Comparison of ENCODE assay signal across 8 cellular contexts in the genomic region with DNA sequence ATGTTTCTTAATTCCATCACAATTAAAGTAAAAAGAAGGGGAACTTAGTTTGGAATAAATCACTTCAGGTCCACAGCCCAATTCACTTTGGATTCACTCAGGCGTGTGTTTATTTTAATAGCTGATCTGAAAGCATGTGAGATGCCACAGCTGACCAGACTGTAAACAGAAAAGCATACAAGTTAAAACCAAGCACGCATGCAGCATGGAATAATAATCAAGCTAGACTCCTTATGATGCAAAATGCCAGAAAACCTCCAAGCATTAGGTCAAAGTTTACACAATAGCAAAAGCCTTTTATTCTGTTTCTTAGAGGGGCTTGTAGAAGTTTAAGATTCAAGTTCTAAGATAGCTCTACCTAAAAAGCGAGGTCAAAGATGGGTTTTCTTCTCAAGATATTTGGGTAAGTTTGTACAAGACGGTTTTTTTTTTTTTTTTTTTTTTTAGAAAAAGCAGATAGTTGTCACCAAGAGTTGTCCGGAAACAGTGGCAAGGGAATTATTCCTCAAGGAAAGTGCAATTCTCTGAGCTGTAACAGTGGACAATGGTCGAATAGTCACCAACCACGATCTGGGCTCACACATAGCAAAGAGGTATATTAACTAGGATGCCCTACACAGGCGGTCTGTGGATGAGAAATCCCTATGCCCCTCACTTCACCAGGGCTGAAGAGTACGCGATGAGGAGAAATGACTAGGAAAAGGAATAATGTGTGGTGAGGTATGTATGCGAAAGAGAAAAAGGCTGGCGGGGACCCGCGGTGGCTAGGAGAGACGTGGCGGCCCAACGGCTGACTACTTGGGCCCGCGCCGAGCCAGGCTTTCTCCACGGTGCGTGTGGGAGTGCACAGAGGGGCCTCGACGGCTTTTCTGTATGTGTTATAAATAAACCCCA. TPM values are rescaled to one million over a fixed set of nuclear protein-coding genes. Genes with fewer than 3 reads are reported as not detected.
DNase-seq lines count a peak whose midpoint lies in the region; ATAC-seq and TF ChIP-seq lines count a peak whose summit lies in the region.

No MANE protein-coding gene starts in this region.

- TF ChIP-seq POLR2A in sigmoid colon (IDR thresholded peaks at IDR 0.05), result no peak

- H3K27me3 ChIP-seq in H7 (ENCODE audit: control insufficient read depth, insufficient read depth, low read length), result no peaks in the 10 kb centered on the region
- H3K27me3 ChIP-seq in ascending aorta, result no peaks in the 10 kb centered on the region
- no peaks in the 10 kb centered on the region for H3K27me3 ChIP-seq in iPS DF 6.9 (ENCODE audit: control insufficient read depth, insufficient read depth, low read length)
- no peaks in the 10 kb centered on the region for H3K27me3 ChIP-seq in sigmoid colon

- WGBS in iPS DF 6.9 (ENCODE audit: insufficient coverage, insufficient read length), result no CpG with 5 or more reads among the region's 24 CpGs
- 17 to 22% methylated on average over 24 of the region's 24 CpGs for WGBS in sigmoid colon, 2 donors

- DNase-seq in H7, result no peak
- DNase-seq in ascending aorta (ENCODE audit: low spot score in 2 of 2), result no peak
- no peak for DNase-seq in iPS DF 6.9 (ENCODE audit: low read depth, low spot score)
- no peak for DNase-seq in sigmoid colon
- no peak for DNase-seq in NCI-H2171 treated with DMSO at 0.1 percent for 48 hours (lab: John Stamatoyannopoulos, UW)
- no peak for DNase-seq in NCI-H748 (lab: John Stamatoyannopoulos, UW; ENCODE audit: unreplicated experiment)
- no peak for DNase-seq in GDM1 (lab: John Stamatoyannopoulos, UW)

- no peak for TF ChIP-seq CTCF in ascending aorta (IDR thresholded peaks at IDR 0.05)
- no peak for TF ChIP-seq CTCF in sigmoid colon (IDR thresholded peaks at IDR 0.05)

- TF ChIP-seq EP300 in sigmoid colon (IDR thresholded peaks at IDR 0.05), result no peak

- no peaks in the 10 kb centered on the region for H3K9me3 ChIP-seq in ascending aorta
- no peaks in the 10 kb centered on the region for H3K9me3 ChIP-seq in iPS DF 6.9 (ENCODE audit: control insufficient read depth, insufficient read depth, low read length)
- H3K9me3 ChIP-seq in sigmoid colon, result no peaks in the 10 kb centered on the region

- intact Hi-C loops in ascending aorta (cut with DNase I) (no loop called here), sigmoid colon (cut with DNase I) (no loop called here)

- H3K4me3 ChIP-seq in H7 (ENCODE audit: insufficient read depth, low read depth, low read length) (peak overlapping the region; percentile 76), ascending aorta (peak overlapping the region; percentile 56 to 74), iPS DF 6.9 (ENCODE audit: low read length) (peak overlapping the region; percentile 43; the same call in 1 of the 2 replicates), sigmoid colon (peak overlapping the region; percentile 58 to 64 (median 62))

- ATAC-seq in GM21619 (IDR thresholded peaks at IDR 0.05; ENCODE audit: unreplicated experiment), result no peak

- H3K36me3 ChIP-seq in H7 (replicated peaks; ENCODE audit: control insufficient read depth, insufficient read depth, low read length), result no peaks in the 10 kb centered on the region
- H3K36me3 ChIP-seq in ascending aorta, result no peaks in the 10 kb centered on the region
- H3K36me3 ChIP-seq in iPS DF 6.9 (ENCODE audit: control insufficient read depth, insufficient read depth, low read length), result no peaks in the 10 kb centered on the region
- H3K36me3 ChIP-seq in sigmoid colon, result no peaks in the 10 kb centered on the region

- H3K4me1 ChIP-seq in ascending aorta, result no peaks in the 10 kb centered on the region
- no peaks in the 10 kb centered on the region for H3K4me1 ChIP-seq in iPS DF 6.9 (ENCODE audit: control insufficient read depth, insufficient read depth, low read length)
- peaks cover 0 to 6% (median 0%) of the 10 kb centered on the region in 4 donors for H3K4me1 ChIP-seq in sigmoid colon

- H3K27ac ChIP-seq in ascending aorta (peak overlapping the region; percentile 27 to 61), iPS DF 6.9 (ENCODE audit: low read length) (no peak overlapping the region), sigmoid colon (peak overlapping the region; percentile 71 to 83 (median 77))

RNA-seq across cellular contexts. Expression of a gene that starts 0.7 kb away (rescaled TPM):
- total RNA-seq in H7 (2014; rRNA removed; shearing (Covaris generic)), result 9.1 and 16.4 TPM in 2 replicates
- total RNA-seq in ascending aorta (3.9 TPM), sigmoid colon (1 to 10 TPM; 4.2 to 8.3 (median 5.5) TPM)
- polyA plus RNA-seq in sigmoid colon, result 1 to 10 TPM; 1.2 to 3.4 (median 1.8) TPM
